Comparison of ENCODE assay signal across 1 cellular context in the genomic region with DNA sequence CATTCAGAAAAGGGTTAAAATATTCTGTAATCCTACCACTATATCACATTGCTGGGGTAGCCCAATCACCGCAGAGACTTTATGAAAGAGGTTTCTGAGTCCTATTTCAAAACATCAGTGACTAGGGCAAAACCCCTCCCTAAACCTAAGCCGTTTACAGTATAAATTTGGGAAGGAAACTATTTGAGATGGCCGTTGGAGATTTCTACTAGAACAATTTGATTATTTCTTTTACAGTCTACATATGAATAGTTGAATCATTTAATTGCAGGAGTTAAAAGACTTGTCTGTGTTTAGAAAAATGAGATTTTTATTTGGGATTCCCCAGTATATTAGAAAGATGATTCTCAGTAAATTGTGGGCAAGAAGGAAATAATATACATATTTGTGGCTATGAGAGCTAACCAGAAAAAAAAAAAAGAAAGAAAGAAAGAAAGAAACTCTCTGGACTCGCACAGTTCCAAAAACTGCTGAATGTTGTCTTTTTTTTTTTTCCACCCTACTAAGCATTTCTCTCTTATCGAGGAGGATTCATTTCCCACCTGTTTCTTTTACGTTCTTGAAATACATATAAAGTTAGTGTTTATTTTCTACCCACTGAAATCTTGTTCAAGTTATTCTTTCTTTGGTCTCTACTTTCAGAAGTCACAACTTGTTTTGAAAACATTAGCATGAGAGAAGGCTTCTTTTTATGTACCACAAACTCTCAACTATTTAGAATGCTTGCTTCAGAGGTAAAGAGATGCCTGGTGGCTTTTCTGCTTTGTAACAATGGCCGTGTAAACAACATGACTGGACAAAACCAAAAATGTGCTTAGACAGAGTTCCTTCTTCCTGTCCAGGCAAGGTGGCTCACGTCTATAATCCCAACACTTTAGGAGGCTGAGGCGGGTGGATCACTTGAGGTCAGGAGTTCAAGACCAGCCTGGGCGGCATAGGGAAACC.
TF ChIP-seq lines count a peak whose summit lies in the region.

No MANE protein-coding gene starts in this region.

TF ChIP-seq in GM23338, 12 proteins besides CTCF, POLR2A, EP300 and RAD21:
- no peak for TF ChIP-seq STAT1 (IDR thresholded peaks at IDR 0.05; ENCODE audit: unreplicated experiment)
- TF ChIP-seq, protein P1, sequence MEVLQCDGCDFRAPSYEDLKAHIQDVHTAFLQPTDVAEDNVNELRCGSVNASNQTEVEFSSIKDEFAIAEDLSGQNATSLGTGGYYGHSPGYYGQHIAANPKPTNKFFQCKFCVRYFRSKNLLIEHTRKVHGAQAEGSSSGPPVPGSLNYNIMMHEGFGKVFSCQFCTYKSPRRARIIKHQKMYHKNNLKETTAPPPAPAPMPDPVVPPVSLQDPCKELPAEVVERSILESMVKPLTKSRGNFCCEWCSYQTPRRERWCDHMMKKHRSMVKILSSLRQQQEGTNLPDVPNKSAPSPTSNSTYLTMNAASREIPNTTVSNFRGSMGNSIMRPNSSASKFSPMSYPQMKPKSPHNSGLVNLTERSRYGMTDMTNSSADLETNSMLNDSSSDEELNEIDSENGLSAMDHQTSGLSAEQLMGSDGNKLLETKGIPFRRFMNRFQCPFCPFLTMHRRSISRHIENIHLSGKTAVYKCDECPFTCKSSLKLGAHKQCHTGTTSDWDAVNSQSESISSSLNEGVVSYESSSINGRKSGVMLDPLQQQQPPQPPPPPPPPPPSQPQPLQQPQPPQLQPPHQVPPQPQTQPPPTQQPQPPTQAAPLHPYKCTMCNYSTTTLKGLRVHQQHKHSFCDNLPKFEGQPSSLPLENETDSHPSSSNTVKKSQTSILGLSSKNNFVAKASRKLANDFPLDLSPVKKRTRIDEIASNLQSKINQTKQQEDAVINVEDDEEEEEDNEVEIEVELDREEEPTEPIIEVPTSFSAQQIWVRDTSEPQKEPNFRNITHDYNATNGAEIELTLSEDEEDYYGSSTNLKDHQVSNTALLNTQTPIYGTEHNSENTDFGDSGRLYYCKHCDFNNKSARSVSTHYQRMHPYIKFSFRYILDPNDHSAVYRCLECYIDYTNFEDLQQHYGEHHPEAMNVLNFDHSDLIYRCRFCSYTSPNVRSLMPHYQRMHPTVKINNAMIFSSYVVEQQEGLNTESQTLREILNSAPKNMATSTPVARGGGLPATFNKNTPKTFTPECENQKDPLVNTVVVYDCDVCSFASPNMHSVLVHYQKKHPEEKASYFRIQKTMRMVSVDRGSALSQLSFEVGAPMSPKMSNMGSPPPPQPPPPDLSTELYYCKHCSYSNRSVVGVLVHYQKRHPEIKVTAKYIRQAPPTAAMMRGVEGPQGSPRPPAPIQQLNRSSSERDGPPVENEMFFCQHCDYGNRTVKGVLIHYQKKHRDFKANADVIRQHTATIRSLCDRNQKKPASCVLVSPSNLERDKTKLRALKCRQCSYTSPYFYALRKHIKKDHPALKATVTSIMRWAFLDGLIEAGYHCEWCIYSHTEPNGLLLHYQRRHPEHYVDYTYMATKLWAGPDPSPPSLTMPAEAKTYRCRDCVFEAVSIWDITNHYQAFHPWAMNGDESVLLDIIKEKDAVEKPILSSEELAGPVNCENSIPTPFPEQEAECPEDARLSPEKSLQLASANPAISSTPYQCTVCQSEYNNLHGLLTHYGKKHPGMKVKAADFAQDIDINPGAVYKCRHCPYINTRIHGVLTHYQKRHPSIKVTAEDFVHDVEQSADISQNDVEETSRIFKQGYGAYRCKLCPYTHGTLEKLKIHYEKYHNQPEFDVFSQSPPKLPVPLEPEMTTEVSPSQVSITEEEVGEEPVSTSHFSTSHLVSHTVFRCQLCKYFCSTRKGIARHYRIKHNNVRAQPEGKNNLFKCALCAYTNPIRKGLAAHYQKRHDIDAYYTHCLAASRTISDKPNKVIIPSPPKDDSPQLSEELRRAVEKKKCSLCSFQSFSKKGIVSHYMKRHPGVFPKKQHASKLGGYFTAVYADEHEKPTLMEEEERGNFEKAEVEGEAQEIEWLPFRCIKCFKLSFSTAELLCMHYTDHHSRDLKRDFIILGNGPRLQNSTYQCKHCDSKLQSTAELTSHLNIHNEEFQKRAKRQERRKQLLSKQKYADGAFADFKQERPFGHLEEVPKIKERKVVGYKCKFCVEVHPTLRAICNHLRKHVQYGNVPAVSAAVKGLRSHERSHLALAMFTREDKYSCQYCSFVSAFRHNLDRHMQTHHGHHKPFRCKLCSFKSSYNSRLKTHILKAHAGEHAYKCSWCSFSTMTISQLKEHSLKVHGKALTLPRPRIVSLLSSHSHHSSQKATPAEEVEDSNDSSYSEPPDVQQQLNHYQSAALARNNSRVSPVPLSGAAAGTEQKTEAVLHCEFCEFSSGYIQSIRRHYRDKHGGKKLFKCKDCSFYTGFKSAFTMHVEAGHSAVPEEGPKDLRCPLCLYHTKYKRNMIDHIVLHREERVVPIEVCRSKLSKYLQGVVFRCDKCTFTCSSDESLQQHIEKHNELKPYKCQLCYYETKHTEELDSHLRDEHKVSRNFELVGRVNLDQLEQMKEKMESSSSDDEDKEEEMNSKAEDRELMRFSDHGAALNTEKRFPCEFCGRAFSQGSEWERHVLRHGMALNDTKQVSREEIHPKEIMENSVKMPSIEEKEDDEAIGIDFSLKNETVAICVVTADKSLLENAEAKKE (CRISPR knock-in tag; IDR thresholded peaks at IDR 0.05), result no peak
- TF ChIP-seq, protein P2, sequence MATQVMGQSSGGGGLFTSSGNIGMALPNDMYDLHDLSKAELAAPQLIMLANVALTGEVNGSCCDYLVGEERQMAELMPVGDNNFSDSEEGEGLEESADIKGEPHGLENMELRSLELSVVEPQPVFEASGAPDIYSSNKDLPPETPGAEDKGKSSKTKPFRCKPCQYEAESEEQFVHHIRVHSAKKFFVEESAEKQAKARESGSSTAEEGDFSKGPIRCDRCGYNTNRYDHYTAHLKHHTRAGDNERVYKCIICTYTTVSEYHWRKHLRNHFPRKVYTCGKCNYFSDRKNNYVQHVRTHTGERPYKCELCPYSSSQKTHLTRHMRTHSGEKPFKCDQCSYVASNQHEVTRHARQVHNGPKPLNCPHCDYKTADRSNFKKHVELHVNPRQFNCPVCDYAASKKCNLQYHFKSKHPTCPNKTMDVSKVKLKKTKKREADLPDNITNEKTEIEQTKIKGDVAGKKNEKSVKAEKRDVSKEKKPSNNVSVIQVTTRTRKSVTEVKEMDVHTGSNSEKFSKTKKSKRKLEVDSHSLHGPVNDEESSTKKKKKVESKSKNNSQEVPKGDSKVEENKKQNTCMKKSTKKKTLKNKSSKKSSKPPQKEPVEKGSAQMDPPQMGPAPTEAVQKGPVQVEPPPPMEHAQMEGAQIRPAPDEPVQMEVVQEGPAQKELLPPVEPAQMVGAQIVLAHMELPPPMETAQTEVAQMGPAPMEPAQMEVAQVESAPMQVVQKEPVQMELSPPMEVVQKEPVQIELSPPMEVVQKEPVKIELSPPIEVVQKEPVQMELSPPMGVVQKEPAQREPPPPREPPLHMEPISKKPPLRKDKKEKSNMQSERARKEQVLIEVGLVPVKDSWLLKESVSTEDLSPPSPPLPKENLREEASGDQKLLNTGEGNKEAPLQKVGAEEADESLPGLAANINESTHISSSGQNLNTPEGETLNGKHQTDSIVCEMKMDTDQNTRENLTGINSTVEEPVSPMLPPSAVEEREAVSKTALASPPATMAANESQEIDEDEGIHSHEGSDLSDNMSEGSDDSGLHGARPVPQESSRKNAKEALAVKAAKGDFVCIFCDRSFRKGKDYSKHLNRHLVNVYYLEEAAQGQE (IDR thresholded peaks at IDR 0.05; ENCODE audit: unreplicated experiment), result no peak
- TF ChIP-seq CREB1 (CRISPR knock-in tag; IDR thresholded peaks at IDR 0.05; ENCODE audit: low read depth), result no peak
- TF ChIP-seq ZNF331 (CRISPR knock-in tag; IDR thresholded peaks at IDR 0.05; ENCODE audit: low read depth), result no peak
- TF ChIP-seq EZH2phosphoT487 (IDR thresholded peaks at IDR 0.05; ENCODE audit: unreplicated experiment), result no peak
- no peak for TF ChIP-seq ZNF114 (CRISPR knock-in tag; IDR thresholded peaks at IDR 0.05)
